In the genomic region with DNA sequence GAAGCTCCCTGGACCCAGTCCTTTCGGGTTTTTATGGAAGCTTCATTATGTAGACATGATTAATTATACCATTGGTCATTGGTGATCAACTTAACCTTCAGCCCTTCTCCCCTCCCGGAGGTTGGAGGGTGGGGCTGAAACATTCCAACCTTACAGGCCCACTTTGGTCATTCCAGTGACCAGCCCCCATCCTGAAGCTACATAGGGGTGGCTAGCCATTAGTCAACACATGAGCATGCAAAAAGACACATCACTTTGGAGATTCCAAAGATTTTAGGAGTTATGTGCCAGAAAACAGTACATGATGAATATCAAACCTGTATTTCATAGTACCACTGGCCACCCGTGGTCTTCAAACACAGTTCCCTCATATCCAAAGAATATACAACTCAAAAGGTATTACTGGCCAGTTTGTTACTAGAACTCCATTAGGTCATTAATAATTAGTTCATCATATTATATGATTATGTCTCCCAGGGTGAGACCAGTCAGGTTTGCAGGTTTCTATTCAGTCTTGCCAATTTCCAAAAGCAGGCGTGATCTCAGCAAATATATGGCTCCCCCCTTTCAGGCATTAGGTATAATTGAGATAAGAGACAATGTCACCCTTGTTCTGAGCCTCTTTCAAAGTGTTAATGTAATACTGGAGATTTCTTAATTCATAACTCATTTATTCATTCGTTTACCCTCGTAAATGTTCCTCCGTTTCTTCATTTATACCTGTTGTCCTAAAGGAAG, we compare ENCODE assay signal across 26 cellular contexts. TPM values are rescaled to one million over a fixed set of nuclear protein-coding genes. Genes with fewer than 3 reads are reported as not detected.
DNase-seq lines count a peak whose midpoint lies in the region; ATAC-seq, FAIRE-seq and TF ChIP-seq lines count a peak whose summit lies in the region.
"Had no signal": no experiment of that assay in that cellular context is flagged by ENCODE, and none has a peak within 500 bp of the region (broad histone marks: within the 10 kb centered on the region; RNA-seq: fewer than 3 reads in every experiment).

No MANE protein-coding gene starts in this region.

- no peak overlapping the region for H2BK120ac ChIP-seq in mesenchymal stem cell (ENCODE audit: low read depth, low read length)

- H3K36me3 ChIP-seq in mesenchymal stem cell (ENCODE audit: control insufficient read depth in 1 of 2, insufficient read depth in 2 of 2, low read depth in 1 of 2, low read length in 2 of 2) = peaks cover 38 to 51% of the 10 kb centered on the region in 2 experiments

- H4K91ac ChIP-seq in mesenchymal stem cell (ENCODE audit: low read length) = no peak overlapping the region

- peaks cover 45% of the 10 kb centered on the region for H3K4me1 Mint-ChIP-seq in HFFc6 (ENCODE audit: low read depth)
- H3K4me1 Mint-ChIP-seq in effector memory CD8-positive, alpha-beta T cell (ENCODE audit: low read depth in 2 of 2) = peaks cover 30 to 35% of the 10 kb centered on the region in 2 donors

- peak overlapping the region; percentile 70 for H3K27ac Mint-ChIP-seq in HFFc6
- H3K27ac Mint-ChIP-seq in effector memory CD8-positive, alpha-beta T cell = peak overlapping the region; percentile 36 to 53
- H3K27ac Mint-ChIP-seq: activated CD4-positive, alpha-beta T cell treated with anti-CD3 and anti-CD28 coated beads, Interleukin-2, amount 10 ng/mL, durations not matched to agents 24 days and 14 days; activated CD8-positive, alpha-beta memory T cell treated with anti-CD3 and anti-CD28 coated beads, Interleukin-2, amount 10 ng/mL, durations not matched to agents 7 days and 5 days; T-helper 1 cell treated with Interleukin-12 subunit alpha and Interleukin-12 subunit beta and Interleukin-4 antibody, amounts not matched to agents 30 μg/mL and 1 μg/mL, for 36 hours had no signal

- H3K14ac ChIP-seq in mesenchymal stem cell (ENCODE audit: low read length in 2 of 2) = no peak overlapping the region

- no peak overlapping the region for H3K18ac ChIP-seq in mesenchymal stem cell (ENCODE audit: low read depth in 1 of 2, low read length in 2 of 2)

- intact Hi-C loops in posterior vena cava (cut with DNase I) = no loop called here

- H2AFZ ChIP-seq in mesenchymal stem cell (ENCODE audit: low read depth, low read length) = no peak overlapping the region

- no peak overlapping the region for H3K4me2 ChIP-seq in mesenchymal stem cell (ENCODE audit: low read length, poor library complexity, severe bottlenecking)

- H3K9me3 ChIP-seq in mesenchymal stem cell (ENCODE audit: control insufficient read depth, low read length) = no peaks in the 10 kb centered on the region
- H3K9me3 ChIP-seq: Caco-2, esophagus squamous epithelium, heart left ventricle, spleen had no signal

- peak; percentile 12 for DNase-seq in AG08395 (ENCODE audit: low spot score)
- DNase-seq in HFFc6 = peak; percentile 45
- DNase-seq in effector memory CD8-positive, alpha-beta T cell = no peak
- no peak for DNase-seq in mesenchymal stem cell
- DNase-seq in posterior vena cava (ENCODE audit: low spot score) = no peak
- DNase-seq in NCI-H146 treated with DMSO at 0.1 percent for 48 hours (lab: John Stamatoyannopoulos, UW; ENCODE audit: unreplicated experiment) = no peak
- no peak for DNase-seq in urothelium cell line (ENCODE audit: low spot score)
- no peak for DNase-seq in NCI-H524 treated with DMSO at 0.1 percent for 48 hours (lab: John Stamatoyannopoulos, UW)
- DNase-seq: activated CD4-positive, alpha-beta T cell treated with anti-CD3 and anti-CD28 coated beads, Interleukin-2, amount 10 ng/mL, durations not matched to agents 24 days and 14 days; activated CD8-positive, alpha-beta memory T cell treated with anti-CD3 and anti-CD28 coated beads, Interleukin-2, amount 10 ng/mL, durations not matched to agents 7 days and 5 days; esophagus squamous epithelium; heart left ventricle; NCI-H1417; NCI-H510A; NK-92 treated with Interleukin-12 subunit alpha and Interleukin-12 subunit beta, amount 100 ng/mL, for 24 hours; SIG-M5; spleen; stimulated activated CD4-positive, alpha-beta T cell treated with anti-CD3 and anti-CD28 coated beads, Interleukin-4, amount 100 ng/mL, for 1 hour; stimulated activated naive CD8-positive, alpha-beta T cell treated with anti-CD3 and anti-CD28 coated beads, Interleukin-15, amount 100 ng/mL, for 72 hours had no signal

- H4K8ac ChIP-seq in mesenchymal stem cell (ENCODE audit: low read length) = no peak overlapping the region

- H3K4me3 Mint-ChIP-seq in HFFc6 = peak overlapping the region; percentile 39
- H3K4me3 Mint-ChIP-seq in effector memory CD8-positive, alpha-beta T cell = no peak overlapping the region
- H3K4me3 Mint-ChIP-seq: activated CD4-positive, alpha-beta T cell treated with anti-CD3 and anti-CD28 coated beads, Interleukin-2, amount 10 ng/mL, durations not matched to agents 24 days and 14 days; activated CD8-positive, alpha-beta memory T cell treated with anti-CD3 and anti-CD28 coated beads, Interleukin-2, amount 10 ng/mL, durations not matched to agents 7 days and 5 days; activated naive CD4-positive, alpha-beta T cell treated with anti-CD3 and anti-CD28 coated beads, Interleukin-2, amount 50 U/mL, for 24 hours; stimulated activated naive CD8-positive, alpha-beta T cell treated with anti-CD3 and anti-CD28 coated beads, Interleukin-15, amount 100 ng/mL, for 72 hours; T-helper 1 cell treated with Interleukin-12 subunit alpha and Interleukin-12 subunit beta and Interleukin-4 antibody, amounts not matched to agents 30 μg/mL and 1 μg/mL, for 36 hours; type B pancreatic cell had no signal

- peaks cover 12% of the 10 kb centered on the region; the same call in 1 of the 2 replicates for H3K36me3 Mint-ChIP-seq in HFFc6 (ENCODE audit: low read depth)
- peaks cover 15% of the 10 kb centered on the region for H3K36me3 Mint-ChIP-seq in effector memory CD8-positive, alpha-beta T cell (ENCODE audit: insufficient read depth)

- H3K23ac ChIP-seq in mesenchymal stem cell (ENCODE audit: low read length in 2 of 2) = no peak overlapping the region

- no peak overlapping the region for H3K4me3 ChIP-seq in mesenchymal stem cell (ENCODE audit: insufficient read depth in 1 of 2, low read depth in 1 of 2, low read length in 2 of 2)
- H3K4me3 ChIP-seq: esophagus squamous epithelium, heart left ventricle, spleen had no signal

- H2BK15ac ChIP-seq in mesenchymal stem cell (ENCODE audit: low read depth, poor library complexity, severe bottlenecking) = no peak overlapping the region

- H3K4me1 ChIP-seq in mesenchymal stem cell (ENCODE audit: control insufficient read depth, insufficient read depth, low read depth, low read length) = peaks cover 25% of the 10 kb centered on the region

- no peak overlapping the region for H2BK12ac ChIP-seq in mesenchymal stem cell (ENCODE audit: low read length in 2 of 2)

- 75% methylated on average over 5 of the region's 7 CpGs for WGBS in mesenchymal stem cell

- H3K9me3 Mint-ChIP-seq in HFFc6 = no peaks in the 10 kb centered on the region
- no peaks in the 10 kb centered on the region for H3K9me3 Mint-ChIP-seq in effector memory CD8-positive, alpha-beta T cell
- H3K9me3 Mint-ChIP-seq: activated CD4-positive, alpha-beta T cell treated with anti-CD3 and anti-CD28 coated beads, Interleukin-2, amount 10 ng/mL, durations not matched to agents 24 days and 14 days; activated naive CD4-positive, alpha-beta T cell treated with anti-CD3 and anti-CD28 coated beads, Interleukin-2, amount 50 U/mL, for 24 hours; stimulated activated naive CD8-positive, alpha-beta T cell treated with anti-CD3 and anti-CD28 coated beads, Interleukin-15, amount 100 ng/mL, for 72 hours; T-helper 1 cell treated with Interleukin-12 subunit alpha and Interleukin-12 subunit beta and Interleukin-4 antibody, amounts not matched to agents 30 μg/mL and 1 μg/mL, for 36 hours; type B pancreatic cell had no signal

- H3K79me1 ChIP-seq in mesenchymal stem cell (replicated peaks; ENCODE audit: low read length, poor library complexity, severe bottlenecking) = peaks cover 37% of the 10 kb centered on the region

- H3K4ac ChIP-seq in mesenchymal stem cell (ENCODE audit: low read depth in 1 of 2, low read length in 2 of 2) = no peak overlapping the region

- no peaks in the 10 kb centered on the region for H3K27me3 ChIP-seq in mesenchymal stem cell (ENCODE audit: control insufficient read depth in 1 of 2, insufficient read depth in 1 of 2, low read length in 2 of 2)
- H3K27me3 ChIP-seq: esophagus squamous epithelium, heart left ventricle, spleen had no signal

- no peak for TF ChIP-seq CTCF in HFFc6 (IDR thresholded peaks at IDR 0.05)

- H3K9ac ChIP-seq in mesenchymal stem cell (ENCODE audit: low read length) = no peak overlapping the region

- H2AK5ac ChIP-seq in mesenchymal stem cell (ENCODE audit: low read length, severe bottlenecking) = no peak overlapping the region

- no peaks in the 10 kb centered on the region for H3K27me3 Mint-ChIP-seq in HFFc6 (ENCODE audit: insufficient read depth)
- no peaks in the 10 kb centered on the region for H3K27me3 Mint-ChIP-seq in effector memory CD8-positive, alpha-beta T cell
- H3K27me3 Mint-ChIP-seq: activated CD4-positive, alpha-beta T cell treated with anti-CD3 and anti-CD28 coated beads, Interleukin-2, amount 10 ng/mL, durations not matched to agents 24 days and 14 days; activated CD8-positive, alpha-beta memory T cell treated with anti-CD3 and anti-CD28 coated beads, Interleukin-2, amount 10 ng/mL, durations not matched to agents 7 days and 5 days; activated naive CD4-positive, alpha-beta T cell treated with anti-CD3 and anti-CD28 coated beads, Interleukin-2, amount 50 U/mL, for 24 hours; stimulated activated naive CD8-positive, alpha-beta T cell treated with anti-CD3 and anti-CD28 coated beads, Interleukin-15, amount 100 ng/mL, for 72 hours; type B pancreatic cell had no signal

- ATAC-seq in effector memory CD8-positive, alpha-beta T cell (replicated peaks) = no peak
- ATAC-seq: activated CD8-positive, alpha-beta memory T cell treated with anti-CD3 and anti-CD28 coated beads, Interleukin-2, amount 10 ng/mL, durations not matched to agents 7 days and 5 days; heart left ventricle; stimulated activated naive CD8-positive, alpha-beta T cell treated with anti-CD3 and anti-CD28 coated beads, Interleukin-15, amount 100 ng/mL, for 72 hours had no signal

- H2BK5ac ChIP-seq in mesenchymal stem cell (ENCODE audit: low read depth, low read length, poor library complexity, severe bottlenecking) = no peak overlapping the region

- peak overlapping the region; percentile 28 for H3K27ac ChIP-seq in mesenchymal stem cell (ENCODE audit: low read length, poor library complexity, severe bottlenecking)
- H3K27ac ChIP-seq: esophagus squamous epithelium, heart left ventricle had no signal

- no peak for FAIRE-seq in urothelium cell line (lab: Jason Lieb, UNC)
- FAIRE-seq: A204.1, H54 had no signal

RNA-seq across cellular contexts. Expression of gene PPP5C, which starts 11.1 kb away (rescaled TPM):
- 10 to 100 TPM; 62.8 to 80.6 (median 76.3) TPM for total RNA-seq in HFFc6 (2021; fragmentation: NEBNext Ultra II Directional; extraction: Animal tissue kit (Norgen Biotek cat#: 25700))
- 67.1 TPM for polyA plus RNA-seq in mesenchymal stem cell (2013, experiment 1 of 2)
- 63.7 TPM for polyA plus RNA-seq in mesenchymal stem cell (2013, experiment 2 of 2)
- 10 to 100 TPM; 44.3 to 46.8 TPM for total RNA-seq in posterior vena cava

RNA-seq across cellular contexts. Expression of gene CCDC8, which starts 55.3 kb away (rescaled TPM):
- 10 to 100 TPM in 4 of 6 experiments, 1 to 10 TPM in 2; 6.3 to 10.6 (median 10.2) TPM for total RNA-seq in HFFc6 (2021; fragmentation: NEBNext Ultra II Directional; extraction: Animal tissue kit (Norgen Biotek cat#: 25700))
- 17.9 TPM for polyA plus RNA-seq in mesenchymal stem cell (2013, experiment 1 of 2)
- 17.9 TPM for polyA plus RNA-seq in mesenchymal stem cell (2013, experiment 2 of 2)
- total RNA-seq in posterior vena cava = 10 to 100 TPM; 11.7 to 17.7 TPM
- total RNA-seq: activated CD4-positive, alpha-beta T cell treated with anti-CD3 and anti-CD28 coated beads, Interleukin-2, amount 10 ng/mL, durations not matched to agents 24 days and 14 days; activated CD8-positive, alpha-beta memory T cell treated with anti-CD3 and anti-CD28 coated beads, Interleukin-2, amount 10 ng/mL, durations not matched to agents 7 days and 5 days; MCF 10A had no signal

Comparison
In these comparisons a context has a peak if more than half of its experiments do, and no peak if none do; other contexts are left out.
1. DNase-seq: peak in AG08395 (single experiment) and HFFc6 (single experiment); none in effector memory CD8-positive, alpha-beta T cell (0 of 3), mesenchymal stem cell (single experiment), posterior vena cava (single experiment), NCI-H146 treated with DMSO at 0.1 percent for 48 hours (single experiment), urothelium cell line (single experiment) and NCI-H524 treated with DMSO at 0.1 percent for 48 hours (single experiment).